8 cellular contexts compared by ENCODE assay signal in the genomic region with DNA sequence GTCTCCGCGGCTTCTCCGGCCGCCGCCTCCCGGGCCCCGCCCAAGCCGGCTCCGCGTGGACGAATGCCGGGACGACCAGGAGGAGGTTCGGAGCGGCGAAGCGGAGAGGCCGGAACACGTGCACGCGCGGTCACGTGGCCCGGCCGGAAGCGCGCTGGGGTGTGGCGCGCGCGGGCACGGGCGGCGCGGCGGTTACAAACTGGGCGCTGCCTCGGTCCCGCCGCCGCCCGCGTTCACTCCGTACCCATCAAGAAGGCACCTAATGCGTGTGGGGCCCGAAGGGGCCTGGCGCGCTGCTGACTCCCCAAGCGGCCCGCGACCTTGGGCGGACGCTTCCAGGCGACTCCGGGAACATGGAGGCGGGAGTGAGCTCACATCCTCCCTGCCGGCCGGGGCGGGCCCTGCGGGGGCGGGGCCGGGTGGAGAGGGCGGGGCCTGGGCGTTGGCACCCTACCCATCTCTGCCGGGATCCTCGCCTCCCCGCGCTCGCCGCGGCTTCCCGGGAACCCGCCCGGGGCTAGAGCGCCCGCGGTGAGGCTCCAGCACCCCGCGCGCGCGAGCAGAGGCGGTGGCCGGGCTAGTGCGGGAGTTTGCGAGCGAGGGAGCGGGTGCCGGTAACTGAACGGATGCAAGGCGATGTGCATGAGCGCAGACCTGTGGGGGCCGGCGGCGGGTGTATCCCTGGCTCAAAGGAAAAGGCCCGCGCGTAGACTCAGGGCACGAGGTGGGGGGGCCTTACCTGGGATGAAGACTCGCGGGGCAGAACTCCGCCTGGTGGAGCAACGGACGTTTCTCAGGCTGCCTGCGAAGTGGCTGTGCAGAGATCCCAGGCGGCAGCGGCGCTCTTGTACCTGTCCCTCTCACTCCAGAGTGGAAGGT. TPM values are rescaled to one million over a fixed set of nuclear protein-coding genes. Genes with fewer than 3 reads are reported as not detected.
A peak's percentile ranks its signal among the peaks of the same experiment; 100 is the strongest.
DNase-seq lines count a peak whose midpoint lies in the region; ATAC-seq and TF ChIP-seq lines count a peak whose summit lies in the region.

A gene (minus strand): TSS at position 367 of the 879 bp plus-strand sequence. CDS start 424 bp downstream, outside the sequence.

- H3K27ac Mint-ChIP-seq in endodermal cell (peak within 1 kb of the TSS; percentile 52), mesothelial cell of epicardium (peak within 1 kb of the TSS; percentile 43)

- H3K27ac ChIP-seq in endodermal cell (ENCODE audit: low read depth, low read length) = no peak within 1 kb of the TSS

- H3K4me1 Mint-ChIP-seq in endodermal cell (peaks cover 36% of the 10 kb centered on the region), mesothelial cell of epicardium (peaks cover 24% of the 10 kb centered on the region)

- peak within 1 kb of the TSS; percentile 76 for H3K4me3 ChIP-seq in endodermal cell (ENCODE audit: low read length)

- peak; percentile 70 for TF ChIP-seq CTCF in endodermal cell (conservative IDR thresholded peaks at IDR 0.05)
- peak; percentile 27 for TF ChIP-seq CTCF in mesothelial cell of epicardium (IDR thresholded peaks at IDR 0.05; ENCODE audit: unreplicated experiment)

- peak; percentile 82 for ATAC-seq in GM19467 (IDR thresholded peaks at IDR 0.05; ENCODE audit: unreplicated experiment)

- H3K36me3 Mint-ChIP-seq in endodermal cell (ENCODE audit: low read depth) (peaks cover 25% of the 10 kb centered on the region), mesothelial cell of epicardium (peaks cover 35% of the 10 kb centered on the region)

- peaks cover 17% of the 10 kb centered on the region for H3K27me3 ChIP-seq in endodermal cell (ENCODE audit: control insufficient read depth, insufficient read depth, low read length, poor library complexity, severe bottlenecking)

- 5 to 8% methylated on average over 13 to 108 of the region's 108 CpGs for WGBS in endodermal cell (ENCODE audit: insufficient coverage in 1 of 2, insufficient read length in 1 of 2), 2 experiments

- H3K4me3 Mint-ChIP-seq in endodermal cell = peak within 1 kb of the TSS; percentile 67
- H3K4me3 Mint-ChIP-seq in mesothelial cell of epicardium = peak within 1 kb of the TSS; percentile 68

- H3K9ac ChIP-seq in endodermal cell (ENCODE audit: extremely low read depth, low read length, poor library complexity, severe bottlenecking) = peak within 1 kb of the TSS; percentile 47

- H3K4me1 ChIP-seq in endodermal cell (ENCODE audit: control insufficient read depth, insufficient read depth, low read length) = peaks cover 11% of the 10 kb centered on the region

- H3K27me3 Mint-ChIP-seq in endodermal cell (ENCODE audit: insufficient read depth) = peaks cover 32% of the 10 kb centered on the region
- peaks cover 27% of the 10 kb centered on the region for H3K27me3 Mint-ChIP-seq in mesothelial cell of epicardium (ENCODE audit: low read depth)

- DNase-seq in COR-L47 (lab: John Stamatoyannopoulos, UW) (peak; percentile 86), HPDE6-E6E7 (ENCODE audit: extremely low spot score) (peak; percentile 82), endodermal cell (peak; percentile 95), mesothelial cell of epicardium (ENCODE audit: low spot score in 2 of 2, unreplicated experiment in 2 of 2) (peak; percentile 73 to 91)
- peak; percentile 85 for DNase-seq in NK-92 treated with Interleukin-12 subunit alpha and Interleukin-12 subunit beta, amount 100 ng/mL, for 24 hours (lab: John Stamatoyannopoulos, UW)
- peak; percentile 72 to 91 (median 75) for DNase-seq in activated CD8-positive, alpha-beta memory T cell treated with anti-CD3 and anti-CD28 coated beads for 48 hours (ENCODE audit: low read depth in 2 of 3, low spot score in 2 of 3)
- peak; percentile 76 to 80 for DNase-seq in stimulated activated CD8-positive, alpha-beta memory T cell treated with anti-CD3 and anti-CD28 coated beads, Interleukin-2, amount 100 ng/mL, for 1 hour (ENCODE audit: low read depth in 2 of 2)

- H3K9me3 Mint-ChIP-seq in endodermal cell (peaks cover 6% of the 10 kb centered on the region), mesothelial cell of epicardium (peaks cover 3% of the 10 kb centered on the region)

- H3K9me3 ChIP-seq in endodermal cell (ENCODE audit: control insufficient read depth, low read length) = peaks cover 7% of the 10 kb centered on the region

- peaks cover 13% of the 10 kb centered on the region for H3K36me3 ChIP-seq in endodermal cell (ENCODE audit: control insufficient read depth, insufficient read depth, low read length)

RNA-seq across cellular contexts. Expression of the gene that starts here (rescaled TPM):
- 10 to 100 TPM; 19.5 to 22.9 TPM for total RNA-seq in endodermal cell
- polyA plus RNA-seq in endodermal cell (2013, experiment 1 of 2) = 19.9 TPM
- 17.1 TPM for polyA plus RNA-seq in endodermal cell (2013, experiment 2 of 2)
- 27.8 to 28.6 TPM (median 27.9 TPM) in 3 replicates for total RNA-seq in mesothelial cell of epicardium
